ENCODE assay signal across 17 cellular contexts in genomic region chr1:154818911-154819310, GRCh38. TPM values are rescaled to one million over a fixed set of nuclear protein-coding genes. Genes with fewer than 3 reads are reported as not detected.
"Had no signal": no experiment of that assay in that cellular context is flagged by ENCODE, and none has a peak within 500 bp of the region (broad histone marks: within the 10 kb centered on the region; RNA-seq: fewer than 3 reads in every experiment).

No MANE protein-coding gene starts in this region.

- DNase-seq: KBM-7, NCI-H1092, NCI-H1417 treated with DMSO at 0.1 percent for 48 hours, NCI-H1694 treated with DMSO at 0.1 percent for 48 hours, NCI-H1930, NCI-H2081 treated with DMSO at 0.1 percent for 48 hours, NCI-H2171, NCI-H446, NCI-H510A, NCI-H524 treated with DMSO at 0.1 percent for 48 hours, NCI-H69, NCI-H774, Right ventricle myocardium superior, SIG-M5 had no signal

- H3K27me3 ChIP-seq: MG63 had no signal

- H3K36me3 ChIP-seq: MG63 had no signal

- H3K9ac ChIP-seq: SK-N-SH had no signal

- H3K9me2 ChIP-seq: SK-N-SH had no signal

- H3K4me3 ChIP-seq: MG63 had no signal

- H3K9me3 ChIP-seq: MG63, SK-N-SH had no signal

- H3K4me2 ChIP-seq: SK-N-SH had no signal

RNA-seq across cellular contexts. Expression of gene KCNN3, which starts 51.2 kb away (rescaled TPM):
- total RNA-seq: HT-29 had no signal
